In the genomic region with DNA sequence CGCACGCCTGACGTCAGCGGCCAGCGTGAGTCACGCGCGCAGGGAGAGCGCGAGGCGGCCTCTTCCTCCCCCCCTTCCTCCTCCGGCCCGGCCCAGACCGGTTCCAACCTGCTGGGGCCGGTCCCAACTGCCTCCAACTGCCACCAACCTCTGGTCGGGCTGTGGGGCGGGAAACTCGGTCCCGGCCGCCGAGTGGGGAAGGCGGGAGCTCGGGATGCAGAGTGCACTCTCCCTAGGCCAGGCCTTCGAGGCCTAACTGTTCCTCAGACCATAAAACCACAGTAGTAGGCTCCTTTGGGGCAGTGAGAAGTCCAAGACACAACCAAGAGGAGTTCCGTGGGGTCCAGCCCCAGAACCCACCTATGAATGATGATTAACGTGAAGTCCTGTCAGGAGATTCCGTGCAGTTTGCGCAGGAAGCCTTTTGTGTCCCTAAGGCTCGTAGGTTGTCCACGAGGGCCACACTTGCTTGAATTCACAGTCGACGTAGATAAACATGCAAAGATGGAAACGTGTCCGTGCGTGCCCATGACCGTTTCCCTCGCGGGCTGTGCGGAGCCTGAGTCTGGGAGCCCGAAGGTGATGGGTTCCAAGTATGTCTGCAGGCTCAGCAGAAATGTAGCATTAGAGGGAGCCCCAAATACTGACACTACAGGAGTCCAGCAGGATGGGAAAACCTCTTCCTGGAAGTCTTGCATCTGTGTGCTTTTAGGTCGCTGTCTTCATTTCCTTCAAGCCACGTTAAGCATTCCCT, we compare ENCODE assay signal across 8 cellular contexts. TPM values are rescaled to one million over a fixed set of nuclear protein-coding genes. Genes with fewer than 3 reads are reported as not detected.
DNase-seq lines count a peak whose midpoint lies in the region; ATAC-seq and TF ChIP-seq lines count a peak whose summit lies in the region.

No MANE protein-coding gene starts in this region.

- no peaks in the 10 kb centered on the region for H3K9me3 ChIP-seq in T-helper 17 cell (ENCODE audit: control insufficient read depth, low read length, poor library complexity, severe bottlenecking)

- H3K27ac ChIP-seq in brain microvascular endothelial cell = peak overlapping the region; percentile 100
- peak overlapping the region; percentile 82 to 100 (median 99) for H3K27ac ChIP-seq in skin epidermis

- ATAC-seq in HG02610 (IDR thresholded peaks at IDR 0.05; ENCODE audit: unreplicated experiment) (peak; percentile 60), T-helper 17 cell (no peak)

- H3K4me3 ChIP-seq in GM12875 (ENCODE audit: low read depth, low read length) = peak overlapping the region; percentile 78
- H3K4me3 ChIP-seq in brain microvascular endothelial cell (ENCODE audit: low read depth, low read length) = peak overlapping the region; percentile 79
- H3K4me3 ChIP-seq in skin epidermis = peak overlapping the region; percentile 40 to 77 (median 49)

- no peaks in the 10 kb centered on the region for H3K36me3 ChIP-seq in brain microvascular endothelial cell (replicated peaks)

- H3K27me3 ChIP-seq in brain microvascular endothelial cell (replicated peaks) = no peaks in the 10 kb centered on the region

- no peaks in the 10 kb centered on the region for H3K36me3 Mint-ChIP-seq in T-helper 17 cell (ENCODE audit: low read depth)

- H3K27me3 Mint-ChIP-seq in T-helper 17 cell = no peaks in the 10 kb centered on the region

- DNase-seq in NCI-H128 (lab: John Stamatoyannopoulos, UW; ENCODE audit: unreplicated experiment) (peak; percentile 59), T-helper 17 cell (peak in 2 of 3 donors; percentile 17 to 77), brain microvascular endothelial cell (peak; percentile 81), iPS-NIHi7 (ENCODE audit: extremely low spot score) (peak; percentile 79), HuH-7.5 (ENCODE audit: low spot score) (no peak)

- TF ChIP-seq CTCF in GM12875 (IDR thresholded peaks at IDR 0.05; ENCODE audit: borderline replicate concordance, insufficient read depth, low read depth, low read length) = no peak
- no peak for TF ChIP-seq CTCF in brain microvascular endothelial cell (IDR thresholded peaks at IDR 0.05; ENCODE audit: low read depth, low read length, missing control alignments)

- H3K27ac Mint-ChIP-seq in T-helper 17 cell = peak overlapping the region; percentile 99

- H3K4me3 Mint-ChIP-seq in T-helper 17 cell = peak overlapping the region; percentile 90

- in situ Hi-C loops in brain microvascular endothelial cell (cut with HindIII; ENCODE audit: low pct_ligation_motif_present, low sequenced_read_pairs) = no loop called here

- H3K4me1 Mint-ChIP-seq in T-helper 17 cell = peaks cover 20% of the 10 kb centered on the region

RNA-seq across cellular contexts. Expression of a gene that starts 0.6 kb away (rescaled TPM):
- 10 to 100 TPM; 30.3 to 33.4 TPM for total RNA-seq in T-helper 17 cell

RNA-seq across cellular contexts. Expression of a gene that starts 20.2 kb away (rescaled TPM):
- total RNA-seq in T-helper 17 cell = 1 to 10 TPM; 9.6 to 9.7 TPM

RNA-seq across cellular contexts. Expression of a gene that starts 59.0 kb away (rescaled TPM):
- 100 to 1,000 TPM; 164 TPM for total RNA-seq in T-helper 17 cell
